Comparison of ENCODE assay signal across 16 cellular contexts in genomic region chr4:1237981-1238675, GRCh38. TPM values are rescaled to one million over a fixed set of nuclear protein-coding genes. Genes with fewer than 3 reads are reported as not detected.
DNase-seq lines count a peak whose midpoint lies in the region; ATAC-seq, FAIRE-seq and TF ChIP-seq lines count a peak whose summit lies in the region.
"Had no signal": no experiment of that assay in that cellular context is flagged by ENCODE, and none has a peak within 500 bp of the region (broad histone marks: within the 10 kb centered on the region; RNA-seq: fewer than 3 reads in every experiment).

No MANE protein-coding gene starts in this region.

- in situ Hi-C loops in HepG2 (cut with HindIII; ENCODE audit: extremely low pct_ligation_motif_present, low pct_unique_long_range_greater_than_20kb): no loop called here

- BruUV-seq in HepG2 (replicated peaks; lab: Mats Ljungman, UMichigan): no TSS peak

- no peak for TF ChIP-seq RAD21 in HepG2 (CRISPR knock-in tag; IDR thresholded peaks at IDR 0.05)

- TF ChIP-seq EP300 in HepG2 (IDR thresholded peaks at IDR 0.05; ENCODE audit: low read depth in 2 of 2, low read length in 2 of 2): no peak
- TF ChIP-seq EP300 in HepG2 (CRISPR knock-in tag; IDR thresholded peaks at IDR 0.05; ENCODE audit: borderline replicate concordance): no peak

- no peak for TF ChIP-seq POLR2A in HepG2 (IDR thresholded peaks at IDR 0.05; ENCODE audit: insufficient read depth in 1 of 2, low read depth in 2 of 2, low read length in 2 of 2)

- no peak overlapping the region for H3K9ac ChIP-seq in HepG2 (ENCODE audit: insufficient read depth, low read depth, low read length)

- POLR2A ChIA-PET in HepG2 (lab: Yijun Ruan, JAX): no interaction called here

- WGBS in HepG2 (ENCODE audit: low lambda C conversion rate): 98% methylated on average over 25 of the region's 39 CpGs

- H3K27me3 Mint-ChIP-seq in activated CD8-positive, alpha-beta memory T cell treated with anti-CD3 and anti-CD28 coated beads, Interleukin-2, amount 10 ng/mL, durations not matched to agents 7 days and 5 days: no peaks in the 10 kb centered on the region

- intact Hi-C loops in ascending aorta (cut with DNase I): no loop called here
- intact Hi-C loops in HepG2 (cut with micrococcal nuclease; ENCODE audit: unreplicated experiment): no loop called here
- intact Hi-C loops in sciatic nerve (cut with DNase I): no loop called here

- H3K36me3 ChIP-seq in ascending aorta: peaks cover 67 to 78% of the 10 kb centered on the region in 2 donors
- peaks cover 26 to 70% of the 10 kb centered on the region in 2 experiments; a peak in 4 of 5 replicates for H3K36me3 ChIP-seq in HepG2 (replicated peaks in 1 of 2; ENCODE audit: control insufficient read depth in 1 of 2, insufficient read depth in 2 of 2, low read length in 2 of 2)
- H3K36me3 ChIP-seq: colonic mucosa had no signal

- H3K4me3 ChIP-seq in ascending aorta (no peak overlapping the region), HepG2 (replicated peaks in 1 of 3; ENCODE audit: insufficient read depth in 1 of 3, low read depth in 2 of 3, low read length in 3 of 3) (no peak overlapping the region)
- H3K4me3 ChIP-seq: colonic mucosa, SJCRH30 had no signal

- H3K4me1 Mint-ChIP-seq in activated CD8-positive, alpha-beta memory T cell treated with anti-CD3 and anti-CD28 coated beads, Interleukin-2, amount 10 ng/mL, durations not matched to agents 7 days and 5 days: peaks cover 7% of the 10 kb centered on the region

- ATAC-seq in HepG2 (no peak), sciatic nerve (no peak)
- ATAC-seq in activated CD8-positive, alpha-beta memory T cell treated with anti-CD3 and anti-CD28 coated beads, Interleukin-2, amount 10 ng/mL, durations not matched to agents 7 days and 5 days: no peak

- H3K4me1 ChIP-seq in ascending aorta (peaks cover 0 to 10% of the 10 kb centered on the region in 2 donors), HepG2 (ENCODE audit: insufficient read depth, low read length) (no peaks in the 10 kb centered on the region)
- H3K4me1 ChIP-seq: SJCRH30 had no signal

- H2AFZ ChIP-seq in HepG2 (ENCODE audit: low read length): no peak overlapping the region

- no peak for FAIRE-seq in HepG2 (lab: Jason Lieb, UNC)

- peaks cover 18% of the 10 kb centered on the region; the same call in 1 of the 2 replicates for H4K20me1 ChIP-seq in HepG2 (ENCODE audit: insufficient read depth, low read length)

- peaks cover 20% of the 10 kb centered on the region for H3K36me3 Mint-ChIP-seq in activated CD8-positive, alpha-beta memory T cell treated with anti-CD3 and anti-CD28 coated beads, Interleukin-2, amount 10 ng/mL, durations not matched to agents 7 days and 5 days

- H3K27me3 ChIP-seq in ascending aorta (no peaks in the 10 kb centered on the region), HepG2 (ENCODE audit: control insufficient read depth in 1 of 2, insufficient read depth in 2 of 2, low read length in 2 of 2) (no peaks in the 10 kb centered on the region)
- H3K27me3 ChIP-seq: colonic mucosa, SJCRH30 had no signal

- H3K27ac ChIP-seq in ascending aorta (no peak overlapping the region), HepG2 (ENCODE audit: extremely low read length, insufficient read depth, low read length) (no peak overlapping the region)
- H3K27ac ChIP-seq: colonic mucosa, SJCRH30 had no signal

- H3K27ac Mint-ChIP-seq in activated CD8-positive, alpha-beta memory T cell treated with anti-CD3 and anti-CD28 coated beads, Interleukin-2, amount 10 ng/mL, durations not matched to agents 7 days and 5 days: no peak overlapping the region

- H3K4me3 Mint-ChIP-seq in activated CD8-positive, alpha-beta memory T cell treated with anti-CD3 and anti-CD28 coated beads, Interleukin-2, amount 10 ng/mL, durations not matched to agents 7 days and 5 days: no peak overlapping the region

- no peak overlapping the region for H3K4me2 ChIP-seq in HepG2 (ENCODE audit: low read depth, low read length)

- H3K9me3 ChIP-seq in ascending aorta (no peaks in the 10 kb centered on the region), HepG2 (ENCODE audit: low read length) (no peaks in the 10 kb centered on the region)
- H3K9me3 ChIP-seq: colonic mucosa, SJCRH30 had no signal

- DNase-seq in GM19240 (ENCODE audit: insufficient read length, low spot score) (peak; percentile 1), ascending aorta (ENCODE audit: low spot score in 2 of 2) (peak; percentile 5 to 62), HepG2 (ENCODE audit: low spot score) (no peak), sciatic nerve (ENCODE audit: low spot score) (peak; percentile 59), NCI-H1417 (lab: John Stamatoyannopoulos, UW) (no peak)
- no peak for DNase-seq in stimulated activated naive CD4-positive, alpha-beta T cell (lab: John Stamatoyannopoulos, UW)
- no peak for DNase-seq in activated CD8-positive, alpha-beta memory T cell treated with anti-CD3 and anti-CD28 coated beads, Interleukin-2, amount 10 ng/mL, durations not matched to agents 7 days and 5 days
- DNase-seq: activated CD4-positive, CD25-positive, alpha-beta regulatory T cell treated with anti-CD3 and anti-CD28 coated beads, Interleukin-2, amount 50 U/mL, for 72 hours; activated gamma-delta T cell; colonic mucosa; COR-L47; EL; foreskin fibroblast; NCI-H187 treated with DMSO at 0.1 percent for 48 hours; SJCRH30; T-helper 9 cell had no signal

- no peaks in the 10 kb centered on the region for H3K9me3 Mint-ChIP-seq in activated CD8-positive, alpha-beta memory T cell treated with anti-CD3 and anti-CD28 coated beads, Interleukin-2, amount 10 ng/mL, durations not matched to agents 7 days and 5 days (ENCODE audit: low read depth)

- H3K79me2 ChIP-seq in HepG2 (ENCODE audit: insufficient read depth, low read length): peaks cover 31% of the 10 kb centered on the region

- CTCF ChIA-PET in HepG2 (lab: Yijun Ruan, JAX; ENCODE audit: low intra/inter-chr PET ratio, low total read pairs): no interaction called here
- CTCF ChIA-PET in activated CD8-positive, alpha-beta memory T cell treated with anti-CD3 and anti-CD28 coated beads, Interleukin-2, amount 10 ng/mL, durations not matched to agents 7 days and 5 days (lab: Charles Lee): interaction anchor here (0.5 kb wide), 1 partner anchor 37 kb away, joined by 3 read pairs; no protein-coding TSS in a partner anchor

- no peak for TF ChIP-seq CTCF in ascending aorta (IDR thresholded peaks at IDR 0.05)
- no peak for TF ChIP-seq CTCF in HepG2 (CRISPR knock-in tag; IDR thresholded peaks at IDR 0.05)

RNA-seq across cellular contexts. Expression of gene CTBP1, which starts 10.8 kb away (rescaled TPM):
- total RNA-seq in ascending aorta (273 TPM), HepG2 (2016; rRNA removed; fragmentation: Illumina TruSeq; extraction: Trizol) (106 and 112 TPM in 2 replicates), sciatic nerve (143 TPM)
- total RNA-seq in HepG2 (2016; cell fraction: cytosol; rRNA removed; fragmentation: Illumina TruSeq; extraction: Trizol; ENCODE audit: low read depth): 119 TPM in 2 replicates
- 83.8 and 121 TPM in 2 replicates for total RNA-seq in HepG2 (2016; cell fraction: insoluble cytoplasmic fraction; rRNA removed; fragmentation: Illumina TruSeq; extraction: Trizol)
- total RNA-seq in HepG2 (2016; cell fraction: membrane; rRNA removed; fragmentation: Illumina TruSeq; extraction: Trizol): 133 and 173 TPM in 2 replicates
- total RNA-seq in HepG2 (2016; cell fraction: nucleus; rRNA removed; fragmentation: Illumina TruSeq; extraction: Trizol): 51.5 and 60.9 TPM in 2 replicates
- 78.5 and 123 TPM in 2 replicates for polyA plus RNA-seq in HepG2 (2011; rRNA removed)
- 87.2 and 182 TPM in 2 replicates for polyA plus RNA-seq in HepG2 (2011; cell fraction: cytosol; rRNA removed)
- polyA plus RNA-seq in HepG2 (2011; cell fraction: nucleus; rRNA removed): 489 and 636 TPM in 2 replicates
- polyA plus RNA-seq in HepG2 (2012): 69.0 and 92.6 TPM in 2 replicates
- polyA plus RNA-seq in HepG2 (2016; cell fraction: cytosol; fragmentation: Illumina TruSeq; extraction: Trizol; ENCODE audit: low read depth): 49.5 and 64.7 TPM in 2 replicates
- 101 and 112 TPM in 2 replicates for polyA plus RNA-seq in HepG2 (2016; cell fraction: insoluble cytoplasmic fraction; fragmentation: Illumina TruSeq; extraction: Trizol; ENCODE audit: low read depth)
- polyA plus RNA-seq in HepG2 (2016; cell fraction: membrane; fragmentation: Illumina TruSeq; extraction: Trizol; ENCODE audit: low read depth): 103 and 116 TPM in 2 replicates
- 152 and 155 TPM in 2 replicates for polyA plus RNA-seq in HepG2 (2016; cell fraction: nucleus; fragmentation: Illumina TruSeq; extraction: Trizol; ENCODE audit: insufficient read depth, low read depth)
- 136 and 350 TPM in 2 replicates for polyA minus RNA-seq in HepG2 (2011; rRNA and poly(A)+ RNA removed; ENCODE audit: low replicate concordance)
- 85.1 and 100 TPM in 2 replicates for polyA minus RNA-seq in HepG2 (2011; cell fraction: cytosol; rRNA and poly(A)+ RNA removed)
- 47.7 and 48.4 TPM in 2 replicates for polyA minus RNA-seq in HepG2 (2011; cell fraction: nucleus; rRNA and poly(A)+ RNA removed)
- 100 to 1,000 TPM; 193 to 250 TPM for total RNA-seq in activated CD8-positive, alpha-beta memory T cell treated with anti-CD3 and anti-CD28 coated beads, Interleukin-2, amount 10 ng/mL, durations not matched to agents 7 days and 5 days

RNA-seq across cellular contexts. Expression of gene MAEA, which starts 51.6 kb away (rescaled TPM):
- total RNA-seq in ascending aorta (56.3 TPM), HepG2 (2016; rRNA removed; fragmentation: Illumina TruSeq; extraction: Trizol) (52.0 and 65.2 TPM in 2 replicates), sciatic nerve (68.6 TPM)
- total RNA-seq in HepG2 (2016; cell fraction: cytosol; rRNA removed; fragmentation: Illumina TruSeq; extraction: Trizol; ENCODE audit: low read depth): 10.0 and 10.5 TPM in 2 replicates
- 55.0 and 59.4 TPM in 2 replicates for total RNA-seq in HepG2 (2016; cell fraction: insoluble cytoplasmic fraction; rRNA removed; fragmentation: Illumina TruSeq; extraction: Trizol)
- total RNA-seq in HepG2 (2016; cell fraction: membrane; rRNA removed; fragmentation: Illumina TruSeq; extraction: Trizol): 23.7 and 24.2 TPM in 2 replicates
- total RNA-seq in HepG2 (2016; cell fraction: nucleus; rRNA removed; fragmentation: Illumina TruSeq; extraction: Trizol): 30.2 and 31.7 TPM in 2 replicates
- polyA plus RNA-seq in HepG2 (2011; rRNA removed): 57.1 and 60.7 TPM in 2 replicates
- polyA plus RNA-seq in HepG2 (2011; cell fraction: cytosol; rRNA removed): 48.5 and 73.3 TPM in 2 replicates
- 171 and 221 TPM in 2 replicates for polyA plus RNA-seq in HepG2 (2011; cell fraction: nucleus; rRNA removed)
- polyA plus RNA-seq in HepG2 (2012): 28.9 and 30.8 TPM in 2 replicates
- polyA plus RNA-seq in HepG2 (2016; cell fraction: cytosol; fragmentation: Illumina TruSeq; extraction: Trizol; ENCODE audit: low read depth): 5.9 and 6.3 TPM in 2 replicates
- polyA plus RNA-seq in HepG2 (2016; cell fraction: insoluble cytoplasmic fraction; fragmentation: Illumina TruSeq; extraction: Trizol; ENCODE audit: low read depth): 60.8 and 67.1 TPM in 2 replicates
- 15.8 and 16.9 TPM in 2 replicates for polyA plus RNA-seq in HepG2 (2016; cell fraction: membrane; fragmentation: Illumina TruSeq; extraction: Trizol; ENCODE audit: low read depth)
- 69.6 and 72.4 TPM in 2 replicates for polyA plus RNA-seq in HepG2 (2016; cell fraction: nucleus; fragmentation: Illumina TruSeq; extraction: Trizol; ENCODE audit: insufficient read depth, low read depth)
- polyA minus RNA-seq in HepG2 (2011; rRNA and poly(A)+ RNA removed; ENCODE audit: low replicate concordance): 56.6 and 139 TPM in 2 replicates
- 41.7 and 45.7 TPM in 2 replicates for polyA minus RNA-seq in HepG2 (2011; cell fraction: cytosol; rRNA and poly(A)+ RNA removed)
- 40.9 and 44.3 TPM in 2 replicates for polyA minus RNA-seq in HepG2 (2011; cell fraction: nucleus; rRNA and poly(A)+ RNA removed)
- 10 to 100 TPM; 63.9 to 70.0 TPM for total RNA-seq in activated CD8-positive, alpha-beta memory T cell treated with anti-CD3 and anti-CD28 coated beads, Interleukin-2, amount 10 ng/mL, durations not matched to agents 7 days and 5 days

Comparison
In these comparisons a context has a peak if more than half of its experiments do, and no peak if none do; other contexts are left out.
1. DNase-seq: peak in GM19240 (single experiment), ascending aorta (2 of 2) and sciatic nerve (single experiment); none in HepG2 (single experiment), stimulated activated naive CD4-positive, alpha-beta T cell (0 of 6), NCI-H1417 (0 of 3) and activated CD8-positive, alpha-beta memory T cell treated with anti-CD3 and anti-CD28 coated beads, Interleukin-2, amount 10 ng/mL, durations not matched to agents 7 days and 5 days (single experiment).